Comparison of ENCODE assay signal across 20 cellular contexts in genomic region chr1:14328687-14329086, GRCh38.
DNase-seq lines count a peak whose midpoint lies in the region; ATAC-seq, FAIRE-seq and TF ChIP-seq lines count a peak whose summit lies in the region.
"Had no signal": no experiment of that assay in that cellular context is flagged by ENCODE, and none has a peak within 500 bp of the region (broad histone marks: within the 10 kb centered on the region; RNA-seq: fewer than 3 reads in every experiment).

No MANE protein-coding gene starts in this region.

- no peaks in the 10 kb centered on the region for H3K27me3 Mint-ChIP-seq in chondrocyte (ENCODE audit: low read depth)

- peaks cover 2% of the 10 kb centered on the region for H3K36me3 Mint-ChIP-seq in chondrocyte (ENCODE audit: low read depth)
- H3K36me3 Mint-ChIP-seq: CD8-positive, alpha-beta T cell had no signal

- H3K27ac ChIP-seq in PC-3 (ENCODE audit: low read length) = peak overlapping the region; percentile 60
- no peak overlapping the region for H3K27ac ChIP-seq in foreskin keratinocyte
- H3K27ac ChIP-seq in right lobe of liver = no peak overlapping the region
- H3K27ac ChIP-seq: BLaER1 treated with 17β-estradiol and CSF1 and Interleukin-3, amounts not matched to agents 10 nM and 100 nM; GM23248 had no signal

- no peak for TF ChIP-seq POLR2A in right lobe of liver (IDR thresholded peaks at IDR 0.05)

- H3K79me2 ChIP-seq in PC-3 (ENCODE audit: low read length) = no peaks in the 10 kb centered on the region

- no peak overlapping the region for H3K4me3 ChIP-seq in PC-3 (ENCODE audit: low read length)
- no peak overlapping the region for H3K4me3 ChIP-seq in bronchial epithelial cell (ENCODE audit: low read depth, low read length)
- no peak overlapping the region for H3K4me3 ChIP-seq in right lobe of liver
- H3K4me3 ChIP-seq: BLaER1 treated with 17β-estradiol and CSF1 and Interleukin-3, amounts not matched to agents 10 nM and 100 nM; GM12878; GM23248 had no signal

- POLR2A ChIA-PET in PC-3 (lab: Charles Lee; ENCODE audit: unreplicated experiment) = no interaction called here

- H2AFZ ChIP-seq in PC-3 (ENCODE audit: low read length) = no peak overlapping the region
- H2AFZ ChIP-seq: GM23248 had no signal

- FAIRE-seq in bronchial epithelial cell (lab: Jason Lieb, UNC) = no peak
- FAIRE-seq: GM12878, H54, HTR-8/SVneo had no signal

- H3K27me3 ChIP-seq in PC-3 (ENCODE audit: low read length) (no peaks in the 10 kb centered on the region), bronchial epithelial cell (ENCODE audit: control insufficient read depth, insufficient read depth, low read length) (no peaks in the 10 kb centered on the region), foreskin keratinocyte (no peaks in the 10 kb centered on the region), right lobe of liver (no peaks in the 10 kb centered on the region)
- H3K27me3 ChIP-seq: BLaER1 treated with 17β-estradiol and CSF1 and Interleukin-3, amounts not matched to agents 10 nM and 100 nM had no signal

- H3K4me2 ChIP-seq in PC-3 (ENCODE audit: low read length) = peak overlapping the region; percentile 36; the same call in 1 of the 2 replicates
- H3K4me2 ChIP-seq: BLaER1 treated with 17β-estradiol and CSF1 and Interleukin-3, amounts not matched to agents 10 nM and 100 nM had no signal

- no peak overlapping the region for H3K9ac ChIP-seq in PC-3 (ENCODE audit: low read length)
- H3K9ac ChIP-seq: BLaER1 treated with 17β-estradiol and CSF1 and Interleukin-3, amounts not matched to agents 10 nM and 100 nM; GM23248 had no signal

- ATAC-seq in PC-3 (peak; percentile 79), foreskin keratinocyte (peak; percentile 61), GM21825 (IDR thresholded peaks at IDR 0.05; ENCODE audit: unreplicated experiment) (no peak), right lobe of liver (no peak)
- ATAC-seq: CD8-positive, alpha-beta T cell; GM12878; HCT116 had no signal

- H3K9me3 Mint-ChIP-seq in chondrocyte (ENCODE audit: low read depth) = peaks cover 39% of the 10 kb centered on the region
- H3K9me3 Mint-ChIP-seq: CD8-positive, alpha-beta T cell had no signal

- H3K36me3 ChIP-seq in PC-3 (ENCODE audit: low read depth, low read length) (no peaks in the 10 kb centered on the region; the same call in 1 of the 2 replicates), bronchial epithelial cell (ENCODE audit: control insufficient read depth, insufficient read depth, low read length) (no peaks in the 10 kb centered on the region), right lobe of liver (no peaks in the 10 kb centered on the region)
- H3K36me3 ChIP-seq: BLaER1 treated with 17β-estradiol and CSF1 and Interleukin-3, amounts not matched to agents 10 nM and 100 nM had no signal

- intact Hi-C loops in PC-3 (cut with micrococcal nuclease) (no loop called here), right lobe of liver (cut with DNase I) (no loop called here)

- no peak overlapping the region for H3K27ac Mint-ChIP-seq in chondrocyte (ENCODE audit: unreplicated experiment)
- H3K27ac Mint-ChIP-seq: B cell; CD8-positive, alpha-beta T cell; HFFc6 had no signal

- H3K4me3 Mint-ChIP-seq in chondrocyte (ENCODE audit: unreplicated experiment) = no peak overlapping the region
- H3K4me3 Mint-ChIP-seq: B cell; CD8-positive, alpha-beta T cell; HFFc6 had no signal

- no peaks in the 10 kb centered on the region for H3K4me1 Mint-ChIP-seq in chondrocyte (ENCODE audit: low read depth)
- H3K4me1 Mint-ChIP-seq: B cell had no signal

- DNase-seq in PC-3 (peak; percentile 75), bronchial epithelial cell (ENCODE audit: low read depth) (peak; percentile 2), foreskin keratinocyte (peak in 1 of 2 donors; percentile 20), chondrocyte (ENCODE audit: low spot score) (no peak), right lobe of liver (no peak)
- DNase-seq: Calu3; CD8-positive, alpha-beta T cell; DMS53; DND-41; EL; GM23248; HFFc6; IMR-90 had no signal

- TF ChIP-seq CTCF in PC-3 (conservative IDR thresholded peaks at IDR 0.05; ENCODE audit: low read depth, low read length) (no peak), bronchial epithelial cell (IDR thresholded peaks at IDR 0.05; ENCODE audit: insufficient read depth, low read length, severe bottlenecking) (no peak), foreskin keratinocyte (conservative IDR thresholded peaks at IDR 0.05) (no peak), chondrocyte (IDR thresholded peaks at IDR 0.05) (no peak), right lobe of liver (IDR thresholded peaks at IDR 0.05) (no peak)

- no peaks in the 10 kb centered on the region for H4K20me1 ChIP-seq in PC-3 (ENCODE audit: low read length)
- H4K20me1 ChIP-seq: BLaER1 treated with 17β-estradiol and CSF1 and Interleukin-3, amounts not matched to agents 10 nM and 100 nM had no signal

- H3K4me1 ChIP-seq in PC-3 (ENCODE audit: insufficient read depth, low read length) (peaks cover 28% of the 10 kb centered on the region), foreskin keratinocyte (peaks cover 5% of the 10 kb centered on the region), right lobe of liver (no peaks in the 10 kb centered on the region)

- H3K9me3 ChIP-seq in PC-3 (ENCODE audit: low read length) (peaks cover 6% of the 10 kb centered on the region; the same call in 1 of the 2 replicates), right lobe of liver (no peaks in the 10 kb centered on the region)

- H3F3A ChIP-seq in PC-3 (ENCODE audit: low read length, unreplicated experiment) = no peaks in the 10 kb centered on the region

- no peaks in the 10 kb centered on the region for H3K9me2 ChIP-seq in PC-3 (replicated peaks; ENCODE audit: low read length)

- BruUV-seq in PC-3 (replicated peaks; lab: Mats Ljungman, UMichigan) = no TSS peak

- CTCF ChIA-PET in PC-3 (lab: Charles Lee) = no interaction called here

Comparison
In these comparisons a context has a peak if more than half of its experiments do, and no peak if none do; other contexts are left out.
1. ATAC-seq: peak in PC-3 (single experiment) and foreskin keratinocyte (single experiment); none in GM21825 (single experiment) and right lobe of liver (0 of 4).
2. DNase-seq: peak in PC-3 (single experiment) and bronchial epithelial cell (single experiment); none in chondrocyte (single experiment) and right lobe of liver (0 of 3).